In genomic region chr1:48670234-48671020, GRCh38 we compare ENCODE assay signal across 2 cellular contexts.
TF ChIP-seq lines count a peak whose summit lies in the region.

No MANE protein-coding gene starts in this region.

TF ChIP-seq in HepG2, 621 proteins besides CTCF, POLR2A, EP300 and RAD21:
- TF ChIP-seq TCF12 (IDR thresholded peaks at IDR 0.05) (no peak), TCF12 (CRISPR knock-in tag; IDR thresholded peaks at IDR 0.05) (no peak), PBX3 (CRISPR knock-in tag; IDR thresholded peaks at IDR 0.05; ENCODE audit: borderline replicate concordance) (no peak), ZNF7 (CRISPR knock-in tag; IDR thresholded peaks at IDR 0.05) (no peak), ZNF639 (CRISPR knock-in tag; conservative IDR thresholded peaks at IDR 0.05) (no peak), ZNF569 (CRISPR knock-in tag; IDR thresholded peaks at IDR 0.05; ENCODE audit: borderline replicate concordance) (no peak), SRSF1 (optimal IDR thresholded peaks at IDR 0.05; ENCODE audit: low read depth, low read length) (no peak), IKZF4 (CRISPR knock-in tag; IDR thresholded peaks at IDR 0.05; ENCODE audit: borderline replicate concordance, low read depth, not compliant biosample characterization) (no peak), DNMT1 (CRISPR knock-in tag; IDR thresholded peaks at IDR 0.05) (no peak)

TF ChIP-seq in H1, 55 proteins besides CTCF, POLR2A, EP300 and RAD21 (continued from another document):
- TF ChIP-seq CHD1 (IDR thresholded peaks at IDR 0.05; ENCODE audit: low read depth, low read length): no peak
- no peak for TF ChIP-seq ASH2L (IDR thresholded peaks at IDR 0.05; ENCODE audit: low read length)
- no peak for TF ChIP-seq SRF (IDR thresholded peaks at IDR 0.05; ENCODE audit: low read depth, low read length)
- TF ChIP-seq ATF3 (IDR thresholded peaks at IDR 0.05; ENCODE audit: insufficient read depth, low read depth, low read length): no peak
- no peak for TF ChIP-seq ZNF274 (IDR thresholded peaks at IDR 0.05; ENCODE audit: borderline replicate concordance, extremely low read depth, low read length)
- TF ChIP-seq JUN (IDR thresholded peaks at IDR 0.05; ENCODE audit: low read depth, low read length): no peak
- TF ChIP-seq KDM5A (IDR thresholded peaks at IDR 0.05; ENCODE audit: low read length): no peak
- no peak for TF ChIP-seq CHD2 (IDR thresholded peaks at IDR 0.05; ENCODE audit: low read length)
- TF ChIP-seq CHD7 (IDR thresholded peaks at IDR 0.05; ENCODE audit: insufficient replicate concordance, low read length): no peak
- no peak for TF ChIP-seq TAF7 (optimal IDR thresholded peaks at IDR 0.05; ENCODE audit: borderline replicate concordance, low read depth, low read length)
- no peak for TF ChIP-seq POLR2AphosphoS5 (IDR thresholded peaks at IDR 0.05; ENCODE audit: low read depth, low read length)
TF ChIP-seq in H1: peak in this region for 0.
